Comparison of ENCODE assay signal across 10 cellular contexts in the genomic region with DNA sequence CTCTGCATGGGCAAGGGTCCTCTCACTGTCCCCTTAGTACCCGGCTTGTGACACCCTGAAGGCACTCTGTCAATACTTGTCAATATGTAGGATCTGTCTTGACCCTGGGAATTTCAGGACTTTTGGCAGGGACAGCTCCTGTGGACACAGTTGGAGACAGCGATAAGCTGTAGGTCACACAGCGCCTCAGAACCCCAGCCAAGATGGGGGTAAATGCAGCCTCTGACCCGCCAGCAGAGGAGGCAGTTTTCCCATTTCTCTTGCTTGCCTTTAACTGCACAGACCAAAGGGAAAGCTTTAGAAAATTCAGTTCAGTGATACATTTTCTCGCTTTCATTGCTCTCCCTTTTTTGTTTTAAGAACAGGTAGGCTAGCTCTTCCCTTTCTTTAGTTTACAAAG. TPM values are rescaled to one million over a fixed set of nuclear protein-coding genes. Genes with fewer than 3 reads are reported as not detected.
DNase-seq lines count a peak whose midpoint lies in the region; TF ChIP-seq lines count a peak whose summit lies in the region.
"Had no signal": no experiment of that assay in that cellular context is flagged by ENCODE, and none has a peak within 500 bp of the region (broad histone marks: within the 10 kb centered on the region; RNA-seq: fewer than 3 reads in every experiment).

No MANE protein-coding gene starts in this region.

- H3K4me2 ChIP-seq in OCI-LY7 (ENCODE audit: low read length), result no peak overlapping the region

- H3K27ac Mint-ChIP-seq in CD8-positive, alpha-beta memory T cell, result no peak overlapping the region
- H3K27ac Mint-ChIP-seq in glutamatergic neuron (ENCODE audit: unreplicated experiment), result no peak overlapping the region
- H3K27ac Mint-ChIP-seq: T-helper 2 cell treated with Interferon-gamma antibody and Interleukin-4, amounts not matched to agents 5 μg/mL and 100 μg/mL, for 36 hours had no signal

- no peaks in the 10 kb centered on the region for H3K9me2 ChIP-seq in OCI-LY7 (ENCODE audit: insufficient read depth, low read length)

- H3K4me3 Mint-ChIP-seq in CD8-positive, alpha-beta memory T cell, result no peak overlapping the region
- no peak overlapping the region for H3K4me3 Mint-ChIP-seq in glutamatergic neuron (ENCODE audit: unreplicated experiment)
- H3K4me3 Mint-ChIP-seq: T-helper 2 cell treated with Interferon-gamma antibody and Interleukin-4, amounts not matched to agents 5 μg/mL and 100 μg/mL, for 36 hours had no signal

- no peaks in the 10 kb centered on the region for H3K79me2 ChIP-seq in OCI-LY7 (ENCODE audit: insufficient read depth, low read depth, low read length)

- CTCF ChIA-PET in AG04450 (lab: Charles Lee) (interaction anchor here (0.9 to 1.5 kb wide), 2 partner anchors 375 to 430 kb away, joined by 3 to 4 read pairs; no protein-coding TSS in a partner anchor), OCI-LY7 (lab: Charles Lee; ENCODE audit: unreplicated experiment) (no interaction called here)
- CTCF ChIA-PET in CD8-positive, alpha-beta memory T cell (lab: Charles Lee), result no interaction called here

- POLR2A ChIA-PET in AG04450 (lab: Yijun Ruan, JAX), result no interaction called here
- POLR2A ChIA-PET in OCI-LY7 (lab: Charles Lee), result no interaction called here
- POLR2A ChIA-PET in CD8-positive, alpha-beta memory T cell (lab: Charles Lee), result no interaction called here

- no peaks in the 10 kb centered on the region for H3K9me3 ChIP-seq in AG04450 (ENCODE audit: control insufficient read depth, insufficient read depth, low read length)
- no peaks in the 10 kb centered on the region for H3K9me3 ChIP-seq in OCI-LY7 (ENCODE audit: low read length)
- H3K9me3 ChIP-seq in CD8-positive, alpha-beta memory T cell (ENCODE audit: low read length), result no peaks in the 10 kb centered on the region

- TF ChIP-seq CTCF in AG04450 (IDR thresholded peaks at IDR 0.05; ENCODE audit: low read depth, low read length) (peak; percentile 33; the same call in 1 of the 2 replicates), GM13977 (IDR thresholded peaks at IDR 0.05; ENCODE audit: extremely low read depth, insufficient read depth, missing control alignments) (peak; percentile 28), OCI-LY7 (conservative IDR thresholded peaks at IDR 0.05; ENCODE audit: low read length) (peak; percentile 45), glutamatergic neuron (IDR thresholded peaks at IDR 0.05; ENCODE audit: partially characterized antibody, unreplicated experiment) (no peak)

- no peak overlapping the region for H2AFZ ChIP-seq in OCI-LY7 (ENCODE audit: low read length)

- H3K27ac ChIP-seq in AG04450 (ENCODE audit: low read depth, low read length), result no peak overlapping the region
- no peak overlapping the region for H3K27ac ChIP-seq in OCI-LY7 (ENCODE audit: low read depth, low read length, poor library complexity, severe bottlenecking)
- H3K27ac ChIP-seq in CD8-positive, alpha-beta memory T cell (ENCODE audit: low read depth, low read length), result no peak overlapping the region

- peaks cover 5 to 25% of the 10 kb centered on the region in 2 donors for H3K27me3 Mint-ChIP-seq in CD8-positive, alpha-beta memory T cell
- H3K27me3 Mint-ChIP-seq in glutamatergic neuron (ENCODE audit: unreplicated experiment), result peaks cover 3% of the 10 kb centered on the region

- H4K20me1 ChIP-seq in OCI-LY7 (ENCODE audit: insufficient read depth, low read length), result no peaks in the 10 kb centered on the region

- intact Hi-C loops in OCI-LY7 (cut with micrococcal nuclease; ENCODE audit: unreplicated experiment), result no loop called here

- H3K27me3 ChIP-seq in AG04450 (ENCODE audit: control insufficient read depth, insufficient read depth, low read length), result peaks cover 18% of the 10 kb centered on the region
- no peaks in the 10 kb centered on the region for H3K27me3 ChIP-seq in CD8-positive, alpha-beta memory T cell (ENCODE audit: insufficient read depth, low read length, poor library complexity, severe bottlenecking)

- H3K4me1 ChIP-seq in OCI-LY7 (ENCODE audit: insufficient read depth, low read length, poor library complexity, severe bottlenecking), result no peaks in the 10 kb centered on the region
- H3K4me1 ChIP-seq in CD8-positive, alpha-beta memory T cell (ENCODE audit: insufficient read depth, low read length), result no peaks in the 10 kb centered on the region

- no peaks in the 10 kb centered on the region for H3K36me3 ChIP-seq in OCI-LY7 (ENCODE audit: insufficient read depth, low read length)
- H3K36me3 ChIP-seq in CD8-positive, alpha-beta memory T cell (ENCODE audit: insufficient read depth, low read length), result no peaks in the 10 kb centered on the region

- no TSS peak for BruUV-seq in OCI-LY7 (replicated peaks; lab: Mats Ljungman, UMichigan)

- H3K36me3 Mint-ChIP-seq in CD8-positive, alpha-beta memory T cell, result no peaks in the 10 kb centered on the region
- H3K36me3 Mint-ChIP-seq in glutamatergic neuron (ENCODE audit: unreplicated experiment), result no peaks in the 10 kb centered on the region

- H3K9me3 Mint-ChIP-seq in CD8-positive, alpha-beta memory T cell, result peaks cover 0 to 2% (median 0%) of the 10 kb centered on the region in 5 donors
- H3K9me3 Mint-ChIP-seq in glutamatergic neuron (ENCODE audit: unreplicated experiment), result no peaks in the 10 kb centered on the region
- H3K9me3 Mint-ChIP-seq: T-helper 2 cell treated with Interferon-gamma antibody and Interleukin-4, amounts not matched to agents 5 μg/mL and 100 μg/mL, for 36 hours had no signal

- DNase-seq in AG04450 (ENCODE audit: low read depth, low spot score) (no peak), GM13977 (ENCODE audit: low spot score) (no peak), OCI-LY7 (ENCODE audit: low spot score) (no peak), glomerular visceral epithelial cell (ENCODE audit: extremely low spot score) (peak; percentile 2), NCI-H510A (lab: John Stamatoyannopoulos, UW) (no peak), NCI-H1694 (lab: John Stamatoyannopoulos, UW) (no peak), glutamatergic neuron (no peak)
- DNase-seq in CD8-positive, alpha-beta memory T cell, result no peak
- DNase-seq: nucleus accumbens had no signal

- H3K4me3 ChIP-seq in AG04450 (ENCODE audit: low read depth, low read length), result no peak overlapping the region
- H3K4me3 ChIP-seq in OCI-LY7 (ENCODE audit: low read depth, low read length, poor library complexity, severe bottlenecking), result no peak overlapping the region
- no peak overlapping the region for H3K4me3 ChIP-seq in CD8-positive, alpha-beta memory T cell (ENCODE audit: low read length)

- no peaks in the 10 kb centered on the region for H3K4me1 Mint-ChIP-seq in CD8-positive, alpha-beta memory T cell
- H3K4me1 Mint-ChIP-seq in glutamatergic neuron (ENCODE audit: low read depth, unreplicated experiment), result peaks cover 2% of the 10 kb centered on the region

- in situ Hi-C loops in GM13977 (cut with MboI; ENCODE audit: low pct_unique_long_range_greater_than_20kb, low sequenced_read_pairs, unreplicated experiment), result no loop called here

RNA-seq across cellular contexts. Expression of a gene that starts 54.8 kb away (rescaled TPM):
- 3.6 and 4.9 TPM in 2 replicates for polyA plus RNA-seq in AG04450 (2011; rRNA removed)
- 4.4 and 5.4 TPM in 2 replicates for polyA minus RNA-seq in AG04450 (2011; rRNA and poly(A)+ RNA removed)
- total RNA-seq in OCI-LY7 (2014; rRNA removed; shearing (Covaris generic)), result 0.49 and 0.66 TPM in 2 replicates
- total RNA-seq in OCI-LY7 (2022) (0.23 and 0.31 TPM in 2 replicates), glutamatergic neuron (ENCODE audit: unreplicated experiment) (36.5 TPM)
- under 1 TPM; 0.11 to 0.13 TPM for total RNA-seq in CD8-positive, alpha-beta memory T cell
- polyA plus RNA-seq in CD8-positive, alpha-beta memory T cell, result 0.21 TPM

Comparison
In these comparisons a context has a peak if more than half of its experiments do, and no peak if none do; other contexts are left out.
1. RNA of a gene that starts 54.8 kb away (total RNA-seq): 36.5 TPM in glutamatergic neuron (single experiment); 0.23 to 0.66 TPM in OCI-LY7 and 0.11 to 0.13 TPM in CD8-positive, alpha-beta memory T cell; every median in the first group is over 10 times any median in the second.